8 cellular contexts compared by ENCODE assay signal in genomic region chr4:54539500-54540029, GRCh38.
A peak's percentile ranks its signal among the peaks of the same experiment; 100 is the strongest.
DNase-seq lines count a peak whose midpoint lies in the region; ATAC-seq, FAIRE-seq and TF ChIP-seq lines count a peak whose summit lies in the region.

No MANE protein-coding gene starts in this region.

- H3K9me3 Mint-ChIP-seq in activated CD4-positive, alpha-beta T cell treated with anti-CD3 and anti-CD28 coated beads, Interleukin-2, amount 10 ng/mL, durations not matched to agents 24 days and 14 days: no peaks in the 10 kb centered on the region
- peaks cover 0 to 5% (median 0%) of the 10 kb centered on the region in 8 donors for H3K9me3 Mint-ChIP-seq in CD4-positive, alpha-beta memory T cell

- H3K27ac ChIP-seq in caudate nucleus (ENCODE audit: low read depth, low read length): no peak overlapping the region
- no peak overlapping the region for H3K27ac ChIP-seq in keratinocyte (ENCODE audit: control insufficient read depth, insufficient read depth, low read length)
- no peak overlapping the region for H3K27ac ChIP-seq in skin epidermis
- no peak overlapping the region for H3K27ac ChIP-seq in CD4-positive, alpha-beta memory T cell (ENCODE audit: low read depth, low read length)

- no peak overlapping the region for H3K27ac Mint-ChIP-seq in activated CD4-positive, alpha-beta T cell treated with anti-CD3 and anti-CD28 coated beads, Interleukin-2, amount 10 ng/mL, durations not matched to agents 24 days and 14 days
- H3K27ac Mint-ChIP-seq in CD4-positive, alpha-beta memory T cell: no peak overlapping the region

- peaks cover 10% of the 10 kb centered on the region for H3K27me3 Mint-ChIP-seq in activated CD4-positive, alpha-beta T cell treated with anti-CD3 and anti-CD28 coated beads, Interleukin-2, amount 10 ng/mL, durations not matched to agents 24 days and 14 days
- peaks cover 0 to 7% of the 10 kb centered on the region in 2 donors for H3K27me3 Mint-ChIP-seq in CD4-positive, alpha-beta memory T cell

- no peaks in the 10 kb centered on the region for H3K36me3 ChIP-seq in keratinocyte (ENCODE audit: control insufficient read depth in 2 of 2, extremely low read depth in 1 of 2, insufficient read depth in 2 of 2, low read length in 2 of 2)
- H3K36me3 ChIP-seq in CD4-positive, alpha-beta memory T cell (ENCODE audit: insufficient read depth, low read length): no peaks in the 10 kb centered on the region

- DNase-seq in activated CD4-positive, alpha-beta T cell treated with anti-CD3 and anti-CD28 coated beads, Interleukin-2, amount 10 ng/mL, durations not matched to agents 24 days and 14 days: no peak
- DNase-seq in activated CD4-positive, alpha-beta T cell treated with anti-CD3 and anti-CD28 coated beads, Interleukin-2, amount 50 U/mL, for 4 hours: no peak
- peak; percentile 8 for DNase-seq in NCI-H460 (ENCODE audit: extremely low read depth, low read depth)
- DNase-seq in caudate nucleus (lab: John Stamatoyannopoulos, UW): peak in 42 of 61 donors; percentile 6 to 66 (median 26)
- no peak for DNase-seq in keratinocyte (ENCODE audit: low read depth, low spot score)
- DNase-seq in CD4-positive, alpha-beta memory T cell: no peak

- peak overlapping the region; percentile 17 to 69 (median 63) for H3K4me3 ChIP-seq in keratinocyte (ENCODE audit: control insufficient read depth in 2 of 3, extremely low read depth in 1 of 3, insufficient read depth in 2 of 3, low read depth in 1 of 3, low read length in 3 of 3)
- peak overlapping the region in 6 of 7 experiments; percentile 4 to 29 (median 21) for H3K4me3 ChIP-seq in skin epidermis
- no peak overlapping the region for H3K4me3 ChIP-seq in CD4-positive, alpha-beta memory T cell (ENCODE audit: low read length in 2 of 2)

- peak overlapping the region; percentile 89 for H3K4me2 ChIP-seq in keratinocyte (ENCODE audit: control insufficient read depth, extremely low read depth, insufficient read depth, low read depth, low read length)

- intact Hi-C loops in activated CD4-positive, alpha-beta T cell treated with anti-CD3 and anti-CD28 coated beads, Interleukin-2, amount 10 ng/mL, durations not matched to agents 24 days and 14 days (cut with micrococcal nuclease): no loop called here
- intact Hi-C loops in CD4-positive, alpha-beta memory T cell (cut with micrococcal nuclease): no loop called here

- ATAC-seq in activated CD4-positive, CD25-positive, alpha-beta regulatory T cell treated with anti-CD3 and anti-CD28 coated beads, Interleukin-2, amount 50 U/mL, for 24 hours: no peak

- no peaks in the 10 kb centered on the region for H3K27me3 ChIP-seq in keratinocyte (ENCODE audit: control insufficient read depth, extremely low read depth, insufficient read depth, low read length)
- no peaks in the 10 kb centered on the region for H3K27me3 ChIP-seq in CD4-positive, alpha-beta memory T cell (ENCODE audit: insufficient read depth, low read length)

- H4K20me1 ChIP-seq in keratinocyte (ENCODE audit: control insufficient read depth, extremely low read depth, insufficient read depth, low read length): no peaks in the 10 kb centered on the region

- H2AFZ ChIP-seq in keratinocyte (ENCODE audit: control insufficient read depth, low read length): peak overlapping the region; percentile 85

- peaks cover 7% of the 10 kb centered on the region for H3K4me1 ChIP-seq in keratinocyte (ENCODE audit: control insufficient read depth, extremely low read depth, insufficient read depth, low read length)
- no peaks in the 10 kb centered on the region for H3K4me1 ChIP-seq in CD4-positive, alpha-beta memory T cell (ENCODE audit: insufficient read depth, low read length)

- peaks cover 5% of the 10 kb centered on the region for H3K4me1 Mint-ChIP-seq in activated CD4-positive, alpha-beta T cell treated with anti-CD3 and anti-CD28 coated beads, Interleukin-2, amount 10 ng/mL, durations not matched to agents 24 days and 14 days
- no peaks in the 10 kb centered on the region for H3K4me1 Mint-ChIP-seq in CD4-positive, alpha-beta memory T cell

- peak overlapping the region; percentile 22 for H3K9ac ChIP-seq in keratinocyte (ENCODE audit: control insufficient read depth, extremely low read depth, insufficient read depth, low read length)

- CTCF ChIA-PET in CD4-positive, alpha-beta memory T cell (lab: Charles Lee; ENCODE audit: partially characterized antibody): no interaction called here

- POLR2A ChIA-PET in CD4-positive, alpha-beta memory T cell (lab: Charles Lee; ENCODE audit: partially characterized antibody): no interaction called here

- peak overlapping the region; percentile 38 for H3K4me3 Mint-ChIP-seq in activated CD4-positive, alpha-beta T cell treated with anti-CD3 and anti-CD28 coated beads, Interleukin-2, amount 10 ng/mL, durations not matched to agents 24 days and 14 days
- H3K4me3 Mint-ChIP-seq in CD4-positive, alpha-beta memory T cell: peak overlapping the region in 4 of 8 donors; percentile 3 to 56 (median 18)

- no peaks in the 10 kb centered on the region for H3K36me3 Mint-ChIP-seq in activated CD4-positive, alpha-beta T cell treated with anti-CD3 and anti-CD28 coated beads, Interleukin-2, amount 10 ng/mL, durations not matched to agents 24 days and 14 days (ENCODE audit: low read depth)
- H3K36me3 Mint-ChIP-seq in CD4-positive, alpha-beta memory T cell: no peaks in the 10 kb centered on the region

- no peak for TF ChIP-seq CTCF in keratinocyte (optimal IDR thresholded peaks at IDR 0.05 in 1 of 3, IDR thresholded peaks at IDR 0.05 in 1 of 3, conservative IDR thresholded peaks at IDR 0.05 in 1 of 3; ENCODE audit: extremely low read depth in 1 of 3, insufficient read depth in 2 of 3, low read length in 3 of 3)

- no peaks in the 10 kb centered on the region for H3K9me3 ChIP-seq in keratinocyte (ENCODE audit: control insufficient read depth, low read depth, low read length)
- no peaks in the 10 kb centered on the region for H3K9me3 ChIP-seq in CD4-positive, alpha-beta memory T cell (ENCODE audit: control insufficient read depth in 1 of 2, low read length in 2 of 2)

- peak; percentile 59 for FAIRE-seq in keratinocyte (lab: Jason Lieb, UNC)

- H3K9me1 ChIP-seq in keratinocyte (ENCODE audit: control insufficient read depth, extremely low read depth, insufficient read depth, low read length): no peaks in the 10 kb centered on the region

- H3K79me2 ChIP-seq in keratinocyte (ENCODE audit: control insufficient read depth, insufficient read depth, low read length): no peaks in the 10 kb centered on the region

- dilution Hi-C loops in keratinocyte (cut with MboI; ENCODE audit: extremely low pct_ligation_motif_present, low sequenced_read_pairs): no loop called here

Comparison
In these comparisons a context has a peak if more than half of its experiments do, and no peak if none do; other contexts are left out.
1. DNase-seq: peak in NCI-H460 (single experiment) and caudate nucleus (42 of 61); none in activated CD4-positive, alpha-beta T cell treated with anti-CD3 and anti-CD28 coated beads, Interleukin-2, amount 10 ng/mL, durations not matched to agents 24 days and 14 days (single experiment), activated CD4-positive, alpha-beta T cell treated with anti-CD3 and anti-CD28 coated beads, Interleukin-2, amount 50 U/mL, for 4 hours (0 of 2), keratinocyte (single experiment) and CD4-positive, alpha-beta memory T cell (0 of 5).
2. H3K4me3 ChIP-seq: peak in keratinocyte (3 of 3) and skin epidermis (6 of 7); none in CD4-positive, alpha-beta memory T cell (0 of 2).